2 cellular contexts compared by ENCODE assay signal in the genomic region with DNA sequence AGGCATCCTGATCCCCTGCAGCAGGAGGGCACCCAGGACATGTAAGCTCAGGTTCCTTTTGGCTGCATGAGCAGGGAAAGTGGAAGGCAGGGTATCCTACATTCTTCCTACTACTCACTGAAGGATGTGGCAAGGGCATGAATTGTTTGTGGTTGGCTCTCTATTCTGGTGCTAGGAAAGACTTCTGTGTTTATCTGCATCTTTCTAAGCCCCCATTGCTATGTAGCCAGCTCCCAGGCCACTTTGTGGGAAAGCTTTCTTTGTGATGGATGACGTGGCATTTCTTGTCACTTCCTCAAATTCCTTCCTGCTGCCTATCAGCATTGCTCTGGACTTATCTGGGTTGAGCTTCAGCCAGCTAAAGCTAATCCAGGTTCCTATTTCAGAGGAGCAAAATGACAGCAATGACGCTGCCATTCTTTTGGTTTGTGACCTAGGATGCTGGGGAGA.
TF ChIP-seq lines count a peak whose summit lies in the region.

No MANE protein-coding gene starts in this region.

TF ChIP-seq in K562, 482 proteins besides CTCF, POLR2A, EP300 and RAD21 (continues in another document):
- no peak for TF ChIP-seq IFI16 (CRISPR knock-in tag; IDR thresholded peaks at IDR 0.05)
- no peak for TF ChIP-seq ZNF12 (CRISPR knock-in tag; IDR thresholded peaks at IDR 0.05)
- peak; percentile 75 for TF ChIP-seq CBFA2T2 (conservative IDR thresholded peaks at IDR 0.05)
- peak; percentile 65; the same call in 1 of the 2 replicates for TF ChIP-seq JUNB (CRISPR knock-in tag; conservative IDR thresholded peaks at IDR 0.05)
- TF ChIP-seq, protein P1, sequence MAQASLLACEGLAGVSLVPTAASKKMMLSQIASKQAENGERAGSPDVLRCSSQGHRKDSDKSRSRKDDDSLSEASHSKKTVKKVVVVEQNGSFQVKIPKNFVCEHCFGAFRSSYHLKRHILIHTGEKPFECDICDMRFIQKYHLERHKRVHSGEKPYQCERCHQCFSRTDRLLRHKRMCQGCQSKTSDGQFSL (CRISPR knock-in tag; IDR thresholded peaks at IDR 0.05), result no peak
- TF ChIP-seq, protein P1 (tag; IDR thresholded peaks at IDR 0.05), result no peak
- TF ChIP-seq, protein P2, sequence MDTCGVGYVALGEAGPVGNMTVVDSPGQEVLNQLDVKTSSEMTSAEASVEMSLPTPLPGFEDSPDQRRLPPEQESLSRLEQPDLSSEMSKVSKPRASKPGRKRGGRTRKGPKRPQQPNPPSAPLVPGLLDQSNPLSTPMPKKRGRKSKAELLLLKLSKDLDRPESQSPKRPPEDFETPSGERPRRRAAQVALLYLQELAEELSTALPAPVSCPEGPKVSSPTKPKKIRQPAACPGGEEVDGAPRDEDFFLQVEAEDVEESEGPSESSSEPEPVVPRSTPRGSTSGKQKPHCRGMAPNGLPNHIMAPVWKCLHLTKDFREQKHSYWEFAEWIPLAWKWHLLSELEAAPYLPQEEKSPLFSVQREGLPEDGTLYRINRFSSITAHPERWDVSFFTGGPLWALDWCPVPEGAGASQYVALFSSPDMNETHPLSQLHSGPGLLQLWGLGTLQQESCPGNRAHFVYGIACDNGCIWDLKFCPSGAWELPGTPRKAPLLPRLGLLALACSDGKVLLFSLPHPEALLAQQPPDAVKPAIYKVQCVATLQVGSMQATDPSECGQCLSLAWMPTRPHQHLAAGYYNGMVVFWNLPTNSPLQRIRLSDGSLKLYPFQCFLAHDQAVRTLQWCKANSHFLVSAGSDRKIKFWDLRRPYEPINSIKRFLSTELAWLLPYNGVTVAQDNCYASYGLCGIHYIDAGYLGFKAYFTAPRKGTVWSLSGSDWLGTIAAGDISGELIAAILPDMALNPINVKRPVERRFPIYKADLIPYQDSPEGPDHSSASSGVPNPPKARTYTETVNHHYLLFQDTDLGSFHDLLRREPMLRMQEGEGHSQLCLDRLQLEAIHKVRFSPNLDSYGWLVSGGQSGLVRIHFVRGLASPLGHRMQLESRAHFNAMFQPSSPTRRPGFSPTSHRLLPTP (IDR thresholded peaks at IDR 0.05; ENCODE audit: borderline replicate concordance, extremely low read depth, insufficient read length), result no peak
- TF ChIP-seq TRIM24 (IDR thresholded peaks at IDR 0.05), result peak; percentile 80 to 87; a peak in 3 of 4 replicates
- TF ChIP-seq, protein P3, sequence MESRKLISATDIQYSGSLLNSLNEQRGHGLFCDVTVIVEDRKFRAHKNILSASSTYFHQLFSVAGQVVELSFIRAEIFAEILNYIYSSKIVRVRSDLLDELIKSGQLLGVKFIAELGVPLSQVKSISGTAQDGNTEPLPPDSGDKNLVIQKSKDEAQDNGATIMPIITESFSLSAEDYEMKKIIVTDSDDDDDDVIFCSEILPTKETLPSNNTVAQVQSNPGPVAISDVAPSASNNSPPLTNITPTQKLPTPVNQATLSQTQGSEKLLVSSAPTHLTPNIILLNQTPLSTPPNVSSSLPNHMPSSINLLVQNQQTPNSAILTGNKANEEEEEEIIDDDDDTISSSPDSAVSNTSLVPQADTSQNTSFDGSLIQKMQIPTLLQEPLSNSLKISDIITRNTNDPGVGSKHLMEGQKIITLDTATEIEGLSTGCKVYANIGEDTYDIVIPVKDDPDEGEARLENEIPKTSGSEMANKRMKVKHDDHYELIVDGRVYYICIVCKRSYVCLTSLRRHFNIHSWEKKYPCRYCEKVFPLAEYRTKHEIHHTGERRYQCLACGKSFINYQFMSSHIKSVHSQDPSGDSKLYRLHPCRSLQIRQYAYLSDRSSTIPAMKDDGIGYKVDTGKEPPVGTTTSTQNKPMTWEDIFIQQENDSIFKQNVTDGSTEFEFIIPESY (CRISPR knock-in tag; IDR thresholded peaks at IDR 0.05), result no peak
- TF ChIP-seq RBM22 (IDR thresholded peaks at IDR 0.05; ENCODE audit: low read depth, low read length, poor library complexity, severe bottlenecking), result no peak
- TF ChIP-seq, protein P4, sequence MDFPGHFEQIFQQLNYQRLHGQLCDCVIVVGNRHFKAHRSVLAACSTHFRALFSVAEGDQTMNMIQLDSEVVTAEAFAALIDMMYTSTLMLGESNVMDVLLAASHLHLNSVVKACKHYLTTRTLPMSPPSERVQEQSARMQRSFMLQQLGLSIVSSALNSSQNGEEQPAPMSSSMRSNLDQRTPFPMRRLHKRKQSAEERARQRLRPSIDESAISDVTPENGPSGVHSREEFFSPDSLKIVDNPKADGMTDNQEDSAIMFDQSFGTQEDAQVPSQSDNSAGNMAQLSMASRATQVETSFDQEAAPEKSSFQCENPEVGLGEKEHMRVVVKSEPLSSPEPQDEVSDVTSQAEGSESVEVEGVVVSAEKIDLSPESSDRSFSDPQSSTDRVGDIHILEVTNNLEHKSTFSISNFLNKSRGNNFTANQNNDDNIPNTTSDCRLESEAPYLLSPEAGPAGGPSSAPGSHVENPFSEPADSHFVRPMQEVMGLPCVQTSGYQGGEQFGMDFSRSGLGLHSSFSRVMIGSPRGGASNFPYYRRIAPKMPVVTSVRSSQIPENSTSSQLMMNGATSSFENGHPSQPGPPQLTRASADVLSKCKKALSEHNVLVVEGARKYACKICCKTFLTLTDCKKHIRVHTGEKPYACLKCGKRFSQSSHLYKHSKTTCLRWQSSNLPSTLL (IDR thresholded peaks at IDR 0.05), result no peak
- TF ChIP-seq, protein P5, sequence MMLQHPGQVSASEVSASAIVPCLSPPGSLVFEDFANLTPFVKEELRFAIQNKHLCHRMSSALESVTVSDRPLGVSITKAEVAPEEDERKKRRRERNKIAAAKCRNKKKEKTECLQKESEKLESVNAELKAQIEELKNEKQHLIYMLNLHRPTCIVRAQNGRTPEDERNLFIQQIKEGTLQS (IDR thresholded peaks at IDR 0.05), result peak; percentile 74; the same call in 1 of the 2 replicates
- TF ChIP-seq, protein P5 (CRISPR knock-in tag; conservative IDR thresholded peaks at IDR 0.05), result no peak
- TF ChIP-seq, protein P6, sequence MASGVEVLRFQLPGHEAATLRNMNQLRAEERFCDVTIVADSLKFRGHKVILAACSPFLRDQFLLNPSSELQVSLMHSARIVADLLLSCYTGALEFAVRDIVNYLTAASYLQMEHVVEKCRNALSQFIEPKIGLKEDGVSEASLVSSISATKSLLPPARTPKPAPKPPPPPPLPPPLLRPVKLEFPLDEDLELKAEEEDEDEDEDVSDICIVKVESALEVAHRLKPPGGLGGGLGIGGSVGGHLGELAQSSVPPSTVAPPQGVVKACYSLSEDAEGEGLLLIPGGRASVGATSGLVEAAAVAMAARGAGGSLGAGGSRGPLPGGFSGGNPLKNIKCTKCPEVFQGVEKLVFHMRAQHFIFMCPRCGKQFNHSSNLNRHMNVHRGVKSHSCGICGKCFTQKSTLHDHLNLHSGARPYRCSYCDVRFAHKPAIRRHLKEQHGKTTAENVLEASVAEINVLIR (CRISPR knock-in tag; IDR thresholded peaks at IDR 0.05), result peak; percentile 63
- TF ChIP-seq ZNF77 (CRISPR knock-in tag; IDR thresholded peaks at IDR 0.05), result no peak
- peak; percentile 63; the same call in 1 of the 2 replicates for TF ChIP-seq ZEB2 (IDR thresholded peaks at IDR 0.05)
- no peak for TF ChIP-seq RFX5 (IDR thresholded peaks at IDR 0.05; ENCODE audit: low read depth, low read length)
- TF ChIP-seq POLR2AphosphoS5 (IDR thresholded peaks at IDR 0.05; ENCODE audit: control insufficient read depth, insufficient read depth, low read depth, low read length), result peak; percentile 74

TF ChIP-seq in HepG2, 621 proteins besides CTCF, POLR2A, EP300 and RAD21:
- TF ChIP-seq ZNF17 (CRISPR knock-in tag; IDR thresholded peaks at IDR 0.05) (no peak), HOXA3 (CRISPR knock-in tag; IDR thresholded peaks at IDR 0.05) (no peak), NFE2L2 (IDR thresholded peaks at IDR 0.05; ENCODE audit: low read length) (peak; percentile 36; the same call in 1 of the 2 replicates)
